Comparison of ENCODE assay signal across 1 cellular context in genomic region chr7:106570948-106571418, GRCh38.
TF ChIP-seq lines count a peak whose summit lies in the region.

No MANE protein-coding gene starts in this region.

TF ChIP-seq in K562, 482 proteins besides CTCF, POLR2A, EP300 and RAD21 (continued from another document):
- TF ChIP-seq MNT (conservative IDR thresholded peaks at IDR 0.05) (no peak), MAFG (tag; conservative IDR thresholded peaks at IDR 0.05) (0 out of 2 replicates have a peak, but pooled peaks have one; percentile 19), FOXK2 (conservative IDR thresholded peaks at IDR 0.05 in 1 of 2, IDR thresholded peaks at IDR 0.05 in 1 of 2; ENCODE audit: low read depth in 2 of 2) (peak in 1 of 2 experiments; percentile 55; a peak in 1 of 4 replicates), HDAC8 (tag; IDR thresholded peaks at IDR 0.05) (peak; percentile 35; the same call in 1 of the 2 replicates), POLR2AphosphoS5 (IDR thresholded peaks at IDR 0.05; ENCODE audit: control insufficient read depth, insufficient read depth, low read depth, low read length) (no peak), ZNF766 (CRISPR knock-in tag; conservative IDR thresholded peaks at IDR 0.05) (peak; percentile 42), NFIC (IDR thresholded peaks at IDR 0.05) (peak; percentile 87), VEZF1 (CRISPR knock-in tag; IDR thresholded peaks at IDR 0.05) (peak; percentile 89), ATF4 (CRISPR knock-in tag; IDR thresholded peaks at IDR 0.05) (peak; percentile 21; the same call in 1 of the 2 replicates), MEIS2 (IDR thresholded peaks at IDR 0.05; ENCODE audit: partially characterized antibody) (peak; percentile 11), ZHX1 (conservative IDR thresholded peaks at IDR 0.05; ENCODE audit: low read length) (no peak), PRDM10 (IDR thresholded peaks at IDR 0.05; ENCODE audit: partially characterized antibody) (peak; percentile 16), ELF1 (tag; IDR thresholded peaks at IDR 0.05) (peak; percentile 67), HDAC1 (IDR thresholded peaks at IDR 0.05) (peak in 1 of 2 experiments; percentile 50; a peak in 2 of 4 replicates), MAZ (CRISPR knock-in tag; conservative IDR thresholded peaks at IDR 0.05 in 1 of 2, IDR thresholded peaks at IDR 0.05 in 1 of 2) (peak; percentile 28 to 80; a peak in 2 of 4 replicates), FOXP1 (CRISPR knock-in tag; IDR thresholded peaks at IDR 0.05) (peak; percentile 53; the same call in 1 of the 2 replicates), SMARCA4 (IDR thresholded peaks at IDR 0.05) (peak; percentile 59; the same call in 1 of the 2 replicates), EP400 (IDR thresholded peaks at IDR 0.05) (0 out of 2 replicates have a peak, but pooled peaks have one; percentile 34)
